ENCODE assay signal across 8 cellular contexts in genomic region chr15:76903251-76903681, GRCh38. TPM values are rescaled to one million over a fixed set of nuclear protein-coding genes. Genes with fewer than 3 reads are reported as not detected.
A peak's percentile ranks its signal among the peaks of the same experiment; 100 is the strongest.
DNase-seq lines count a peak whose midpoint lies in the region; ATAC-seq and TF ChIP-seq lines count a peak whose summit lies in the region.

No MANE protein-coding gene starts in this region.

- H3F3A ChIP-seq in OCI-LY1 (ENCODE audit: insufficient read depth, low read length) = no peaks in the 10 kb centered on the region

- no peaks in the 10 kb centered on the region for H4K20me1 ChIP-seq in OCI-LY1 (ENCODE audit: insufficient read depth, low read length)

- H3K27me3 Mint-ChIP-seq in neural crest cell (ENCODE audit: low read depth) = peaks cover 3% of the 10 kb centered on the region

- H2AFZ ChIP-seq in OCI-LY1 (ENCODE audit: low read length) = no peak overlapping the region

- H3K27me3 ChIP-seq in OCI-LY1 (ENCODE audit: insufficient read depth, low read length) = no peaks in the 10 kb centered on the region

- H3K27ac ChIP-seq in OCI-LY1 (ENCODE audit: low read depth, low read length, poor library complexity, severe bottlenecking) = no peak overlapping the region

- no peak overlapping the region for H3K4me3 ChIP-seq in OCI-LY1 (ENCODE audit: low read depth, low read length, poor library complexity, severe bottlenecking)

- ATAC-seq in GM19023 (IDR thresholded peaks at IDR 0.05; ENCODE audit: unreplicated experiment) = no peak
- no peak for ATAC-seq in GM21381 (IDR thresholded peaks at IDR 0.05; ENCODE audit: unreplicated experiment)
- no peak for ATAC-seq in GM21576 (IDR thresholded peaks at IDR 0.05; ENCODE audit: unreplicated experiment)

- no peak overlapping the region for H3K4me2 ChIP-seq in OCI-LY1 (ENCODE audit: low read length)

- DNase-seq in Ammon's horn (ENCODE audit: low spot score) = peak; percentile 40
- DNase-seq in GM04504 (ENCODE audit: low read depth) = peak; percentile 3
- DNase-seq in cerebellar cortex (ENCODE audit: low spot score) = peak; percentile 24
- no peak for DNase-seq in neural crest cell (ENCODE audit: low read depth, low spot score)

- H3K79me2 ChIP-seq in OCI-LY1 (ENCODE audit: insufficient read depth, low read length) = no peaks in the 10 kb centered on the region

- H3K9me3 Mint-ChIP-seq in neural crest cell = peaks cover 3% of the 10 kb centered on the region

- no peak overlapping the region for H3K27ac Mint-ChIP-seq in neural crest cell (ENCODE audit: unreplicated experiment)

- no peaks in the 10 kb centered on the region for H3K9me2 ChIP-seq in OCI-LY1 (ENCODE audit: low read depth, low read length)

- H3K9ac ChIP-seq in OCI-LY1 (ENCODE audit: low read length) = no peak overlapping the region

- peaks cover under 1% of the 10 kb centered on the region; the same call in 1 of the 2 replicates for H3K9me3 ChIP-seq in OCI-LY1 (ENCODE audit: low read length)

- peaks cover 11% of the 10 kb centered on the region for H3K36me3 Mint-ChIP-seq in neural crest cell (ENCODE audit: low read depth)

- TF ChIP-seq CTCF in OCI-LY1 (IDR thresholded peaks at IDR 0.05; ENCODE audit: low read length) = peak; percentile 63
- peak; percentile 37 for TF ChIP-seq CTCF in neural crest cell (conservative IDR thresholded peaks at IDR 0.05)

- H3K4me1 Mint-ChIP-seq in neural crest cell = peaks cover 28% of the 10 kb centered on the region

- H3K4me1 ChIP-seq in OCI-LY1 (ENCODE audit: insufficient read depth, low read length, severe bottlenecking) = peaks cover 15% of the 10 kb centered on the region

- peak overlapping the region; percentile 92 for H3K4me3 Mint-ChIP-seq in neural crest cell

- H3K36me3 ChIP-seq in OCI-LY1 (ENCODE audit: insufficient read depth, low read length) = no peaks in the 10 kb centered on the region

RNA-seq across cellular contexts. Expression of gene SCAPER, which starts 1.9 kb away (rescaled TPM):
- total RNA-seq in neural crest cell = 15.3 and 18.4 TPM in 2 replicates

RNA-seq across cellular contexts. Expression of gene RCN2, which starts 28.3 kb away (rescaled TPM):
- total RNA-seq in neural crest cell = 159 and 161 TPM in 2 replicates
